Comparison of ENCODE assay signal across 27 cellular contexts in genomic region chr5:511476-511875, GRCh38.
"Had no signal": no experiment of that assay in that cellular context is flagged by ENCODE, and none has a peak within 500 bp of the region (broad histone marks: within the 10 kb centered on the region; RNA-seq: fewer than 3 reads in every experiment).

No MANE protein-coding gene starts in this region.

- H3K27ac ChIP-seq: stomach, suprapubic skin, testis, thoracic aorta, thyroid gland, tibial artery, tibial nerve, transverse colon, upper lobe of left lung, upper lobe of right lung, uterus, vagina had no signal

- DNase-seq: stimulated activated CD4-positive, alpha-beta T cell treated with anti-CD3 and anti-CD28 coated beads, Interleukin-2, amount 100 ng/mL, for 48 hours; stimulated activated CD4-positive, alpha-beta T cell treated with anti-CD3 and anti-CD28 coated beads, Interleukin-4, amount 100 ng/mL, for 1 hour; stimulated activated CD4-positive, alpha-beta T cell treated with anti-CD3 and anti-CD28 coated beads, Interleukin-4, amount 100 ng/mL, for 24 hours; stimulated activated CD4-positive, alpha-beta T cell treated with anti-CD3 and anti-CD28 coated beads, Interleukin-4, amount 100 ng/mL, for 4 hours; stimulated activated CD8-positive, alpha-beta memory T cell treated with anti-CD3 and anti-CD28 coated beads, Interleukin-4, amount 100 ng/mL, for 48 hours; stimulated activated naive B cell treated with anti-CD40 and anti-IgM and Interleukin-4, amounts not matched to agents 10 μg/mL and 1 μg/mL and 100 μg/mL, for 72 hours; stimulated activated naive CD4-positive, alpha-beta T cell; stimulated activated naive CD4-positive, alpha-beta T cell treated with Interleukin-2 at 50 U/mL for 16 hours; stimulated activated naive CD8-positive, alpha-beta T cell treated with anti-CD3 and anti-CD28 coated beads, Interleukin-15, amount 100 ng/mL, for 72 hours; stimulated activated naive CD8-positive, alpha-beta T cell treated with anti-CD3 and anti-CD28 coated beads, Interleukin-15, Interleukin-2, amounts not matched to agents 100 U/mL and 50 U/mL, for 24 hours; stomach; substantia nigra; testis; thyroid gland; tibial artery; transverse colon; trophoblast cell; upper lobe of left lung; upper lobe of right lung; uterus had no signal

- H3K4me1 ChIP-seq: stomach, testis, thyroid gland, upper lobe of left lung, upper lobe of right lung, uterus had no signal

- H3K27me3 ChIP-seq: testis, thyroid gland, uterus, vagina had no signal

- H3K36me3 ChIP-seq: stomach, suprapubic skin, thoracic aorta, thyroid gland, tibial artery, tibial nerve, transverse colon, upper lobe of left lung, upper lobe of right lung, uterus, vagina had no signal

- H3K9me3 ChIP-seq: stomach, suprapubic skin, testis, thoracic aorta, thyroid gland, tibial artery, tibial nerve, transverse colon, upper lobe of left lung, upper lobe of right lung, uterus, vagina had no signal

- FAIRE-seq: urothelium cell line had no signal

- ATAC-seq: stimulated activated effector memory CD8-positive, alpha-beta T cell treated with anti-CD3 and anti-CD28 coated beads, Interleukin-12 subunit alpha, Interleukin-12 subunit beta, amount 100 ng/mL, for 72 hours; stimulated activated memory B cell treated with anti-CD40 and anti-IgM and Interleukin-4, amounts not matched to agents 10 μg/mL and 1 μg/mL and 100 μg/mL, for 72 hours; stimulated activated naive B cell treated with anti-CD40 and anti-IgM and Interleukin-4, amounts not matched to agents 10 μg/mL and 1 μg/mL and 100 μg/mL, for 72 hours; stimulated activated naive CD8-positive, alpha-beta T cell treated with anti-CD3 and anti-CD28 coated beads, Interleukin-15, amount 100 ng/mL, for 72 hours; stimulated activated naive CD8-positive, alpha-beta T cell treated with anti-CD3 and anti-CD28 coated beads, Interleukin-15, Interleukin-2, amounts not matched to agents 100 U/mL and 50 U/mL, for 24 hours; upper lobe of right lung had no signal

- H3K4me3 ChIP-seq: stomach, suprapubic skin, testis, thoracic aorta, thyroid gland, tibial artery, tibial nerve, transverse colon, upper lobe of left lung, upper lobe of right lung, uterus, vagina had no signal
